In genomic region chr10:47383254-47384147, GRCh38 we compare ENCODE assay signal across 1 cellular context.
TF ChIP-seq lines count a peak whose summit lies in the region.

No MANE protein-coding gene starts in this region.

TF ChIP-seq in HepG2, 621 proteins besides CTCF, POLR2A, EP300 and RAD21 (continued from another document):
- TF ChIP-seq PRDM15 (CRISPR knock-in tag; IDR thresholded peaks at IDR 0.05) (no peak), PAXIP1 (CRISPR knock-in tag; conservative IDR thresholded peaks at IDR 0.05) (no peak), NR1H2 (CRISPR knock-in tag; IDR thresholded peaks at IDR 0.05; ENCODE audit: borderline replicate concordance, low read depth) (no peak), MAF1 (CRISPR knock-in tag; IDR thresholded peaks at IDR 0.05; ENCODE audit: borderline replicate concordance) (no peak)
